9 cellular contexts compared by ENCODE assay signal in genomic region chrX:134484039-134484438, GRCh38. TPM values are rescaled to one million over a fixed set of nuclear protein-coding genes. Genes with fewer than 3 reads are reported as not detected.
A peak's percentile ranks its signal among the peaks of the same experiment; 100 is the strongest.
DNase-seq lines count a peak whose midpoint lies in the region; ATAC-seq and TF ChIP-seq lines count a peak whose summit lies in the region.
"Had no signal": no experiment of that assay in that cellular context is flagged by ENCODE, and none has a peak within 500 bp of the region (broad histone marks: within the 10 kb centered on the region; RNA-seq: fewer than 3 reads in every experiment).

No MANE protein-coding gene starts in this region.

- peak in 4 of 6 experiments; percentile 20 to 68 (median 57) for TF ChIP-seq CTCF in thyroid gland (IDR thresholded peaks at IDR 0.05)

- intact Hi-C loops in thyroid gland (cut with DNase I) = no loop called here

- H3K36me3 ChIP-seq in thyroid gland = no peaks in the 10 kb centered on the region

- no peak for ATAC-seq in GM21515 (IDR thresholded peaks at IDR 0.05; ENCODE audit: unreplicated experiment)
- ATAC-seq in stimulated activated naive CD8-positive, alpha-beta T cell treated with anti-CD3 and anti-CD28 coated beads, Interleukin-15, amount 100 ng/mL, for 72 hours = no peak

- no peak overlapping the region for H3K27ac ChIP-seq in thyroid gland
- H3K27ac ChIP-seq: SJSA1 had no signal

- no peaks in the 10 kb centered on the region for H3K9me3 Mint-ChIP-seq in stimulated activated naive CD8-positive, alpha-beta T cell treated with anti-CD3 and anti-CD28 coated beads, Interleukin-15, amount 100 ng/mL, for 72 hours

- 68 to 78% methylated on average over 1 of the region's 1 CpG for WGBS in thyroid gland, 2 donors

- no peaks in the 10 kb centered on the region for H3K4me1 Mint-ChIP-seq in stimulated activated naive CD8-positive, alpha-beta T cell treated with anti-CD3 and anti-CD28 coated beads, Interleukin-15, amount 100 ng/mL, for 72 hours

- no peaks in the 10 kb centered on the region for H3K27me3 Mint-ChIP-seq in stimulated activated naive CD8-positive, alpha-beta T cell treated with anti-CD3 and anti-CD28 coated beads, Interleukin-15, amount 100 ng/mL, for 72 hours

- H3K4me3 ChIP-seq in thyroid gland (replicated peaks in 1 of 3) = no peak overlapping the region
- H3K4me3 ChIP-seq: SJSA1 had no signal

- H3K27ac Mint-ChIP-seq in stimulated activated naive CD8-positive, alpha-beta T cell treated with anti-CD3 and anti-CD28 coated beads, Interleukin-15, amount 100 ng/mL, for 72 hours = no peak overlapping the region

- H3K4me1 ChIP-seq in thyroid gland = no peaks in the 10 kb centered on the region
- H3K4me1 ChIP-seq: SJSA1 had no signal

- no peak overlapping the region for H3K4me3 Mint-ChIP-seq in stimulated activated naive CD8-positive, alpha-beta T cell treated with anti-CD3 and anti-CD28 coated beads, Interleukin-15, amount 100 ng/mL, for 72 hours

- TF ChIP-seq POLR2A in thyroid gland (IDR thresholded peaks at IDR 0.05) = no peak

- no peaks in the 10 kb centered on the region for H3K27me3 ChIP-seq in thyroid gland
- H3K27me3 ChIP-seq: SJSA1 had no signal

- DNase-seq in DMS153 treated with DMSO at 0.1 percent for 48 hours (lab: John Stamatoyannopoulos, UW; ENCODE audit: unreplicated experiment) (peak; percentile 42), HT1080 (ENCODE audit: low read depth) (peak; percentile 51), SW480 (ENCODE audit: low spot score) (peak; percentile 33), glomerular visceral epithelial cell (ENCODE audit: extremely low spot score) (peak; percentile 63), thyroid gland (no peak), iPS-NIHi7 (ENCODE audit: extremely low spot score) (no peak)
- DNase-seq in stimulated activated naive CD8-positive, alpha-beta T cell treated with anti-CD3 and anti-CD28 coated beads, Interleukin-15, amount 100 ng/mL, for 72 hours = no peak

- no peaks in the 10 kb centered on the region for H3K9me3 ChIP-seq in thyroid gland
- H3K9me3 ChIP-seq: SJSA1 had no signal

RNA-seq across cellular contexts. Expression of gene HPRT1, which starts 24.1 kb away (rescaled TPM):
- total RNA-seq in HT1080 (2014; rRNA removed; shearing (Covaris generic)) = 17.1 and 18.1 TPM in 2 replicates
- 132 and 147 TPM in 2 replicates for polyA plus RNA-seq in HT1080 (2015; cell fraction: cytosol; rRNA removed)
- 74.0 and 87.8 TPM in 2 replicates for polyA plus RNA-seq in HT1080 (2015; cell fraction: nucleus; rRNA removed)
- 10 to 100 TPM; 13.4 to 29.2 (median 21.2) TPM for total RNA-seq in thyroid gland

Comparison
In these comparisons a context has a peak if more than half of its experiments do, and no peak if none do; other contexts are left out.
1. DNase-seq: peak in DMS153 treated with DMSO at 0.1 percent for 48 hours (single experiment), HT1080 (single experiment), SW480 (single experiment) and glomerular visceral epithelial cell (single experiment); none in thyroid gland (0 of 2), iPS-NIHi7 (single experiment) and stimulated activated naive CD8-positive, alpha-beta T cell treated with anti-CD3 and anti-CD28 coated beads, Interleukin-15, amount 100 ng/mL, for 72 hours (0 of 2).